Comparison of ENCODE assay signal across 16 cellular contexts in the genomic region with DNA sequence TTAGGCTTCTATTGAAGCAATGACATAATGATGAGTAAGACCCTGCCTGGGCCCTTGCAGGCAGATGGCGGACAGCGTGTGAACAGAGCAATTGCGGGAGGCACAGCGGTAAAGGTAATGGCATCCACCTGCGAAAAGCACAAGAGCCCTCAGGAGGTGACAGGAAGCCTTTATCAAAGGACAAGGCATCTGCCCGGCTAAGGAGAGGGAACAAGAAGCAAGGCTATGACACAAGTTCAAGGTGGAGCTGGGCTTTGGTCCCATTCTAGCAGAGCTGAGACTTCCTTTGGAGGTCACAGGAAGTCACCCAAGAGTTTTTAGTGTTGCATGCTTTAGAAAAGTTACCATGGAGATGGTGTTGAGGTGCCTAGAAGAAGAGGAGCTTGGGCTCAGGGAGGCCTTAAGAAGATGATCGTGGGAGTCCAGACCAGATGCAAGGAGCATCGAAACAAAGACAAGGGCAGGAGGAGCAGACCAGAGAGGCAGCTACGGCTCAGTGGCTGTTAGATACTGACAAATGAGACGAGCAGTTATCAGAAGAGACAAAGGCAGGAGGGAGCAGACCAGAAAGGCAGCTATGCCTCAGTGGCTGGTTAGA. TPM values are rescaled to one million over a fixed set of nuclear protein-coding genes. Genes with fewer than 3 reads are reported as not detected.
DNase-seq lines count a peak whose midpoint lies in the region; ATAC-seq and TF ChIP-seq lines count a peak whose summit lies in the region.
"Had no signal": no experiment of that assay in that cellular context is flagged by ENCODE, and none has a peak within 500 bp of the region (broad histone marks: within the 10 kb centered on the region; RNA-seq: fewer than 3 reads in every experiment).

No MANE protein-coding gene starts in this region.

- H3K27ac ChIP-seq in SU-DHL-6 (ENCODE audit: low read depth, low read length): peak overlapping the region; percentile 93
- no peak overlapping the region for H3K27ac ChIP-seq in coronary artery
- H3K27ac ChIP-seq: brain microvascular endothelial cell, C4-2B had no signal

- H3K9ac ChIP-seq in SU-DHL-6 (ENCODE audit: low read length): peak overlapping the region; percentile 53

- no peak for TF ChIP-seq CTCF in SU-DHL-6 (IDR thresholded peaks at IDR 0.05; ENCODE audit: insufficient read depth, low read length, poor library complexity, severe bottlenecking)
- TF ChIP-seq CTCF in neural crest cell (conservative IDR thresholded peaks at IDR 0.05): no peak
- no peak for TF ChIP-seq CTCF in coronary artery (IDR thresholded peaks at IDR 0.05)

- peaks cover 9% of the 10 kb centered on the region for H3K9me3 Mint-ChIP-seq in neural crest cell
- peaks cover 5% of the 10 kb centered on the region for H3K9me3 Mint-ChIP-seq in activated T-helper 2 cell treated with anti-CD3 and anti-CD28 coated beads, Interferon-gamma antibody, Interleukin-2, Interleukin-4, amounts not matched to agents 10 μg/mL and 5 μg/mL and 100 μg/mL, durations not matched to agents 14 hours and 24 hours and 36 hours

- peaks cover 33% of the 10 kb centered on the region for H3K4me1 Mint-ChIP-seq in neural crest cell
- no peaks in the 10 kb centered on the region for H3K4me1 Mint-ChIP-seq in activated T-helper 2 cell treated with anti-CD3 and anti-CD28 coated beads, Interferon-gamma antibody, Interleukin-2, Interleukin-4, amounts not matched to agents 10 μg/mL and 5 μg/mL and 100 μg/mL, durations not matched to agents 14 hours and 24 hours and 36 hours (ENCODE audit: low read depth)

- H3K36me3 Mint-ChIP-seq in neural crest cell (ENCODE audit: low read depth): peaks cover 8% of the 10 kb centered on the region
- H3K36me3 Mint-ChIP-seq in activated T-helper 2 cell treated with anti-CD3 and anti-CD28 coated beads, Interferon-gamma antibody, Interleukin-2, Interleukin-4, amounts not matched to agents 10 μg/mL and 5 μg/mL and 100 μg/mL, durations not matched to agents 14 hours and 24 hours and 36 hours (ENCODE audit: low read depth): no peaks in the 10 kb centered on the region

- H3K4me2 ChIP-seq in SU-DHL-6 (ENCODE audit: low read depth, low read length, poor library complexity, severe bottlenecking): peak overlapping the region; percentile 79

- H3K79me2 ChIP-seq in SU-DHL-6 (ENCODE audit: insufficient read depth, low read length): peaks cover 85% of the 10 kb centered on the region

- H4K20me1 ChIP-seq in SU-DHL-6 (ENCODE audit: low read depth, low read length): no peaks in the 10 kb centered on the region

- no peak overlapping the region for H3K4me3 Mint-ChIP-seq in neural crest cell
- no peak overlapping the region for H3K4me3 Mint-ChIP-seq in activated T-helper 2 cell treated with anti-CD3 and anti-CD28 coated beads, Interferon-gamma antibody, Interleukin-2, Interleukin-4, amounts not matched to agents 10 μg/mL and 5 μg/mL and 100 μg/mL, durations not matched to agents 14 hours and 24 hours and 36 hours (ENCODE audit: low read depth)

- peaks cover 6% of the 10 kb centered on the region; the same call in 1 of the 2 replicates for H3K36me3 ChIP-seq in SU-DHL-6 (ENCODE audit: low read length)
- H3K36me3 ChIP-seq: brain microvascular endothelial cell had no signal

- no peaks in the 10 kb centered on the region for H3K9me2 ChIP-seq in SU-DHL-6 (replicated peaks; ENCODE audit: insufficient read depth, low read length)

- H3K4me3 ChIP-seq in SU-DHL-6 (ENCODE audit: insufficient read depth, low read length, poor library complexity, severe bottlenecking) (peak overlapping the region; percentile 13), coronary artery (no peak overlapping the region)

- no peak overlapping the region for H2AFZ ChIP-seq in SU-DHL-6 (ENCODE audit: low read depth, low read length, severe bottlenecking)

- DNase-seq in neural crest cell (ENCODE audit: low read depth, low spot score): no peak
- DNase-seq in stimulated activated CD8-positive, alpha-beta memory T cell treated with anti-CD3 and anti-CD28 coated beads, Interleukin-4, amount 100 ng/mL, for 48 hours: no peak
- DNase-seq in activated CD4-positive, alpha-beta T cell treated with anti-CD3 and anti-CD28 coated beads, Interleukin-2, amount 50 U/mL, for 4 hours: no peak
- no peak for DNase-seq in activated T-helper 2 cell treated with anti-CD3 and anti-CD28 coated beads, Interferon-gamma antibody, Interleukin-2, Interleukin-4, amounts not matched to agents 10 μg/mL and 5 μg/mL and 100 μg/mL, durations not matched to agents 14 hours and 24 hours and 36 hours (ENCODE audit: low spot score)
- DNase-seq in coronary artery (ENCODE audit: low spot score): no peak
- DNase-seq: brain microvascular endothelial cell; hippocampal formation; midbrain; NCI-H524; posterior cingulate gyrus; stimulated activated CD4-positive, alpha-beta T cell treated with anti-CD3 and anti-CD28 coated beads, Interleukin-4, amount 100 ng/mL, for 4 hours had no signal

- ATAC-seq in GM18861 (IDR thresholded peaks at IDR 0.05; ENCODE audit: unreplicated experiment) (peak; percentile 46), HG02885 (IDR thresholded peaks at IDR 0.05; ENCODE audit: poor library complexity, unreplicated experiment) (peak; percentile 48)
- ATAC-seq: SK-N-SH treated with all-trans-retinoic acid at 6 μM for 48 hours had no signal

- peak overlapping the region; percentile 66 for H3K27ac Mint-ChIP-seq in neural crest cell (ENCODE audit: unreplicated experiment)
- no peak overlapping the region for H3K27ac Mint-ChIP-seq in activated T-helper 2 cell treated with anti-CD3 and anti-CD28 coated beads, Interferon-gamma antibody, Interleukin-2, Interleukin-4, amounts not matched to agents 10 μg/mL and 5 μg/mL and 100 μg/mL, durations not matched to agents 14 hours and 24 hours and 36 hours

- intact Hi-C loops in activated T-helper 2 cell treated with anti-CD3 and anti-CD28 coated beads, Interferon-gamma antibody, Interleukin-2, Interleukin-4, amounts not matched to agents 10 μg/mL and 5 μg/mL and 100 μg/mL, durations not matched to agents 14 hours and 24 hours and 36 hours (cut with micrococcal nuclease): no loop called here

- no peaks in the 10 kb centered on the region for H3K27me3 ChIP-seq in SU-DHL-6 (ENCODE audit: low read length)
- H3K27me3 ChIP-seq: brain microvascular endothelial cell had no signal

- H3K27me3 Mint-ChIP-seq in neural crest cell (ENCODE audit: low read depth): peaks cover 3% of the 10 kb centered on the region
- H3K27me3 Mint-ChIP-seq in activated T-helper 2 cell treated with anti-CD3 and anti-CD28 coated beads, Interferon-gamma antibody, Interleukin-2, Interleukin-4, amounts not matched to agents 10 μg/mL and 5 μg/mL and 100 μg/mL, durations not matched to agents 14 hours and 24 hours and 36 hours (ENCODE audit: low read depth): peaks cover 6% of the 10 kb centered on the region

- no peaks in the 10 kb centered on the region for H3K9me3 ChIP-seq in SU-DHL-6 (ENCODE audit: insufficient read depth, low read length)

- peaks cover 78% of the 10 kb centered on the region for H3F3A ChIP-seq in SU-DHL-6 (ENCODE audit: insufficient read depth)

RNA-seq across cellular contexts. Expression of a gene that starts 34.5 kb away (rescaled TPM):
- total RNA-seq in neural crest cell: 18.7 and 20.4 TPM in 2 replicates
- 42.5 and 47.6 TPM in 2 replicates for total RNA-seq in activated T-helper 2 cell treated with anti-CD3 and anti-CD28 coated beads, Interferon-gamma antibody, Interleukin-2, Interleukin-4, amounts not matched to agents 10 μg/mL and 5 μg/mL and 100 μg/mL, durations not matched to agents 14 hours and 24 hours and 36 hours

RNA-seq across cellular contexts. Expression of a gene that starts 35.0 kb away (rescaled TPM):
- 0.27 and 0.56 TPM in 2 replicates for total RNA-seq in neural crest cell
- 1.8 and 2.0 TPM in 2 replicates for total RNA-seq in activated T-helper 2 cell treated with anti-CD3 and anti-CD28 coated beads, Interferon-gamma antibody, Interleukin-2, Interleukin-4, amounts not matched to agents 10 μg/mL and 5 μg/mL and 100 μg/mL, durations not matched to agents 14 hours and 24 hours and 36 hours
